Comparison of ENCODE assay signal across 1 cellular context in the genomic region with DNA sequence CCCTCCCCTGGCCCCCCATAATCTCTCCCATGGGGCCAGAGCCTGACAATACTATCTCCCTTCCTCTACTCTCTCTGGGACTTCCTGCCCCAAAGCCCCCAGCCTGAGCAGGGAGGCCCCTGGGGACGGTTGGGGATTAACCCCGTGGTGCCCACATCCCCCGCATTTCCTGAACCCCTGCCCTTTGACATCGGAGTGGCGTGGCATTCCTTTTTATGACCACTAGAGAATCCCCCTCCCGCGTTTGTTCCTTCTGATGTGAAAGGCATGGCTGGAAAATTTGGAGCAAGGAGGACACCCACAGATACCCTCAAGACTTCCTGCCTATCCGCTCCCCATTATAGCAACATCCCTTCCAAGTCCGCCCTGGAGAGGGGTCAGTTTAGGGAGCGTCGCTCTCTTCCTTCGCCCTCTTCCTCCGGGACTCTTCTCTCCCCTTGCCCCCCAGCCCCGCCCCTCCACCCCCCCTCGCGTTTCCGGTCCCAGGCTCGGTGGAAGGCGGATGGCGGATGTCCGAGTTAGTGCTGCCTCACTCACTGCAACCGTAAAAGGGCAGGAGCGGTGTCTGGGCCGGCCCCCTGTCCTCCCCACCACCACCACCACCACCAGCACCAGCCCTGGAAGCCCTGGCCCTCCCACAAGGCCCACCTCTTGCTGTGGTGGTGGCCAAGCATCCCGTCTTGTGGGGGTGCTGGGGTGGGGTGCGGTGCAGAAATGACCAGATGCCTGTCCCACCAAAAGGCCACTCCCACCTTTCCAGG.
TF ChIP-seq lines count a peak whose summit lies in the region.

No MANE protein-coding gene starts in this region.

TF ChIP-seq in K562, 482 proteins besides CTCF, POLR2A, EP300 and RAD21 (continued from another document and continues in another):
- TF ChIP-seq, protein P1, sequence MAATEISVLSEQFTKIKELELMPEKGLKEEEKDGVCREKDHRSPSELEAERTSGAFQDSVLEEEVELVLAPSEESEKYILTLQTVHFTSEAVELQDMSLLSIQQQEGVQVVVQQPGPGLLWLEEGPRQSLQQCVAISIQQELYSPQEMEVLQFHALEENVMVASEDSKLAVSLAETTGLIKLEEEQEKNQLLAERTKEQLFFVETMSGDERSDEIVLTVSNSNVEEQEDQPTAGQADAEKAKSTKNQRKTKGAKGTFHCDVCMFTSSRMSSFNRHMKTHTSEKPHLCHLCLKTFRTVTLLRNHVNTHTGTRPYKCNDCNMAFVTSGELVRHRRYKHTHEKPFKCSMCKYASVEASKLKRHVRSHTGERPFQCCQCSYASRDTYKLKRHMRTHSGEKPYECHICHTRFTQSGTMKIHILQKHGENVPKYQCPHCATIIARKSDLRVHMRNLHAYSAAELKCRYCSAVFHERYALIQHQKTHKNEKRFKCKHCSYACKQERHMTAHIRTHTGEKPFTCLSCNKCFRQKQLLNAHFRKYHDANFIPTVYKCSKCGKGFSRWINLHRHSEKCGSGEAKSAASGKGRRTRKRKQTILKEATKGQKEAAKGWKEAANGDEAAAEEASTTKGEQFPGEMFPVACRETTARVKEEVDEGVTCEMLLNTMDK (IDR thresholded peaks at IDR 0.05; ENCODE audit: borderline replicate concordance, insufficient read depth, low read depth, low read length, poor library complexity, severe bottlenecking): no peak
- TF ChIP-seq ZNF561 (CRISPR knock-in tag; conservative IDR thresholded peaks at IDR 0.05) (no peak), RFX1 (IDR thresholded peaks at IDR 0.05) (no peak), POLR3G (IDR thresholded peaks at IDR 0.05; ENCODE audit: extremely low read depth, insufficient read length, insufficient replicate concordance) (no peak), FOXJ3 (CRISPR knock-in tag; IDR thresholded peaks at IDR 0.05) (no peak), ZNF324 (CRISPR knock-in tag; IDR thresholded peaks at IDR 0.05) (no peak), POLR2B (IDR thresholded peaks at IDR 0.05; ENCODE audit: low read depth, partially characterized antibody) (peak; percentile 36), LCOR (CRISPR knock-in tag; IDR thresholded peaks at IDR 0.05) (peak; percentile 57), BRD4 (IDR thresholded peaks at IDR 0.05) (0 out of 2 replicates have a peak, but pooled peaks have one; percentile 39), SIX5 (IDR thresholded peaks at IDR 0.05; ENCODE audit: borderline replicate concordance in 1 of 2, insufficient read depth in 1 of 2, low read depth in 1 of 2, low read length in 2 of 2) (no peak), GTF2E2 (tag; IDR thresholded peaks at IDR 0.05) (no peak), ZNF384 (IDR thresholded peaks at IDR 0.05; ENCODE audit: low read depth, low read length) (no peak), MIER1 (IDR thresholded peaks at IDR 0.05; ENCODE audit: low read depth) (no peak), SMAD1 (IDR thresholded peaks at IDR 0.05; ENCODE audit: low read depth, low read length, partially characterized antibody) (peak; percentile 31), HDAC8 (tag; IDR thresholded peaks at IDR 0.05) (no peak), XRCC3 (IDR thresholded peaks at IDR 0.05) (no peak), FOXK2 (conservative IDR thresholded peaks at IDR 0.05 in 1 of 2, IDR thresholded peaks at IDR 0.05 in 1 of 2; ENCODE audit: low read depth in 2 of 2) (0 out of 4 replicates have a peak, but pooled peaks of 1 of the 2 experiments have one; percentile 31), MTF1 (CRISPR knock-in tag; IDR thresholded peaks at IDR 0.05; ENCODE audit: borderline replicate concordance) (no peak), CHD1 (IDR thresholded peaks at IDR 0.05; ENCODE audit: low read length) (peak; percentile 81), ZFX (CRISPR knock-in tag; IDR thresholded peaks at IDR 0.05) (no peak), CREBBP (IDR thresholded peaks at IDR 0.05; ENCODE audit: low read depth, low read length) (no peak), ZNF134 (CRISPR knock-in tag; conservative IDR thresholded peaks at IDR 0.05) (no peak)
- TF ChIP-seq, protein P2, sequence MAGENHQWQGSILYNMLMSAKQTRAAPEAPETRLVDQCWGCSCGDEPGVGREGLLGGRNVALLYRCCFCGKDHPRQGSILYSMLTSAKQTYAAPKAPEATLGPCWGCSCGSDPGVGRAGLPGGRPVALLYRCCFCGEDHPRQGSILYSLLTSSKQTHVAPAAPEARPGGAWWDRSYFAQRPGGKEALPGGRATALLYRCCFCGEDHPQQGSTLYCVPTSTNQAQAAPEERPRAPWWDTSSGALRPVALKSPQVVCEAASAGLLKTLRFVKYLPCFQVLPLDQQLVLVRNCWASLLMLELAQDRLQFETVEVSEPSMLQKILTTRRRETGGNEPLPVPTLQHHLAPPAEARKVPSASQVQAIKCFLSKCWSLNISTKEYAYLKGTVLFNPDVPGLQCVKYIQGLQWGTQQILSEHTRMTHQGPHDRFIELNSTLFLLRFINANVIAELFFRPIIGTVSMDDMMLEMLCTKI (IDR thresholded peaks at IDR 0.05; ENCODE audit: partially characterized antibody): no peak
- TF ChIP-seq, protein P3, sequence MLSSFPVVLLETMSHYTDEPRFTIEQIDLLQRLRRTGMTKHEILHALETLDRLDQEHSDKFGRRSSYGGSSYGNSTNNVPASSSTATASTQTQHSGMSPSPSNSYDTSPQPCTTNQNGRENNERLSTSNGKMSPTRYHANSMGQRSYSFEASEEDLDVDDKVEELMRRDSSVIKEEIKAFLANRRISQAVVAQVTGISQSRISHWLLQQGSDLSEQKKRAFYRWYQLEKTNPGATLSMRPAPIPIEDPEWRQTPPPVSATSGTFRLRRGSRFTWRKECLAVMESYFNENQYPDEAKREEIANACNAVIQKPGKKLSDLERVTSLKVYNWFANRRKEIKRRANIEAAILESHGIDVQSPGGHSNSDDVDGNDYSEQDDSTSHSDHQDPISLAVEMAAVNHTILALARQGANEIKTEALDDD (IDR thresholded peaks at IDR 0.05): no peak
- TF ChIP-seq, protein P4, sequence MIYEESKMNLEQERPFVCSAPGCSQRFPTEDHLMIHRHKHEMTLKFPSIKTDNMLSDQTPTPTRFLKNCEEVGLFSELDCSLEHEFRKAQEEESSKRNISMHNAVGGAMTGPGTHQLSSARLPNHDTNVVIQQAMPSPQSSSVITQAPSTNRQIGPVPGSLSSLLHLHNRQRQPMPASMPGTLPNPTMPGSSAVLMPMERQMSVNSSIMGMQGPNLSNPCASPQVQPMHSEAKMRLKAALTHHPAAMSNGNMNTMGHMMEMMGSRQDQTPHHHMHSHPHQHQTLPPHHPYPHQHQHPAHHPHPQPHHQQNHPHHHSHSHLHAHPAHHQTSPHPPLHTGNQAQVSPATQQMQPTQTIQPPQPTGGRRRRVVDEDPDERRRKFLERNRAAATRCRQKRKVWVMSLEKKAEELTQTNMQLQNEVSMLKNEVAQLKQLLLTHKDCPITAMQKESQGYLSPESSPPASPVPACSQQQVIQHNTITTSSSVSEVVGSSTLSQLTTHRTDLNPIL (CRISPR knock-in tag; IDR thresholded peaks at IDR 0.05): no peak
- TF ChIP-seq, protein P5, sequence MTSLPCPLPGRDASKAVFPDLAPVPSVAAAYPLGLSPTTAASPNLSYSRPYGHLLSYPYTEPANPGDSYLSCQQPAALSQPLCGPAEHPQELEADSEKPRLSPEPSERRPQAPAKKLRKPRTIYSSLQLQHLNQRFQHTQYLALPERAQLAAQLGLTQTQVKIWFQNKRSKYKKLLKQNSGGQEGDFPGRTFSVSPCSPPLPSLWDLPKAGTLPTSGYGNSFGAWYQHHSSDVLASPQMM (CRISPR knock-in tag; IDR thresholded peaks at IDR 0.05): no peak
- TF ChIP-seq, protein P6, sequence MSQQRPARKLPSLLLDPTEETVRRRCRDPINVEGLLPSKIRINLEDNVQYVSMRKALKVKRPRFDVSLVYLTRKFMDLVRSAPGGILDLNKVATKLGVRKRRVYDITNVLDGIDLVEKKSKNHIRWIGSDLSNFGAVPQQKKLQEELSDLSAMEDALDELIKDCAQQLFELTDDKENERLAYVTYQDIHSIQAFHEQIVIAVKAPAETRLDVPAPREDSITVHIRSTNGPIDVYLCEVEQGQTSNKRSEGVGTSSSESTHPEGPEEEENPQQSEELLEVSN (IDR thresholded peaks at IDR 0.05; ENCODE audit: borderline replicate concordance in 1 of 2, extremely low read depth in 1 of 2, insufficient read depth in 1 of 2, insufficient read length in 1 of 2, low read depth in 1 of 2, low read length in 1 of 2, poor library complexity in 1 of 2, severe bottlenecking in 1 of 2): no peak
- TF ChIP-seq, protein P7, sequence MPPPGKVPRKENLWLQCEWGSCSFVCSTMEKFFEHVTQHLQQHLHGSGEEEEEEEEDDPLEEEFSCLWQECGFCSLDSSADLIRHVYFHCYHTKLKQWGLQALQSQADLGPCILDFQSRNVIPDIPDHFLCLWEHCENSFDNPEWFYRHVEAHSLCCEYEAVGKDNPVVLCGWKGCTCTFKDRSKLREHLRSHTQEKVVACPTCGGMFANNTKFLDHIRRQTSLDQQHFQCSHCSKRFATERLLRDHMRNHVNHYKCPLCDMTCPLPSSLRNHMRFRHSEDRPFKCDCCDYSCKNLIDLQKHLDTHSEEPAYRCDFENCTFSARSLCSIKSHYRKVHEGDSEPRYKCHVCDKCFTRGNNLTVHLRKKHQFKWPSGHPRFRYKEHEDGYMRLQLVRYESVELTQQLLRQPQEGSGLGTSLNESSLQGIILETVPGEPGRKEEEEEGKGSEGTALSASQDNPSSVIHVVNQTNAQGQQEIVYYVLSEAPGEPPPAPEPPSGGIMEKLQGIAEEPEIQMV (tag; conservative IDR thresholded peaks at IDR 0.05; ENCODE audit: low read depth): no peak
- TF ChIP-seq, protein P8, sequence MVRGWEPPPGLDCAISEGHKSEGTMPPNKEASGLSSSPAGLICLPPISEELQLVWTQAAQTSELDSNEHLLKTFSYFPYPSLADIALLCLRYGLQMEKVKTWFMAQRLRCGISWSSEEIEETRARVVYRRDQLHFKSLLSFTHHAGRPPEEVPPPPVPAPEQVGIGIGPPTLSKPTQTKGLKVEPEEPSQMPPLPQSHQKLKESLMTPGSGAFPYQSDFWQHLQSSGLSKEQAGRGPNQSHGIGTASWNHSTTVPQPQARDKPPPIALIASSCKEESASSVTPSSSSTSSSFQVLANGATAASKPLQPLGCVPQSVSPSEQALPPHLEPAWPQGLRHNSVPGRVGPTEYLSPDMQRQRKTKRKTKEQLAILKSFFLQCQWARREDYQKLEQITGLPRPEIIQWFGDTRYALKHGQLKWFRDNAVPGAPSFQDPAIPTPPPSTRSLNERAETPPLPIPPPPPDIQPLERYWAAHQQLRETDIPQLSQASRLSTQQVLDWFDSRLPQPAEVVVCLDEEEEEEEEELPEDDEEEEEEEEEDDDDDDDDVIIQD (CRISPR knock-in tag; IDR thresholded peaks at IDR 0.05): no peak
- TF ChIP-seq, protein P9, sequence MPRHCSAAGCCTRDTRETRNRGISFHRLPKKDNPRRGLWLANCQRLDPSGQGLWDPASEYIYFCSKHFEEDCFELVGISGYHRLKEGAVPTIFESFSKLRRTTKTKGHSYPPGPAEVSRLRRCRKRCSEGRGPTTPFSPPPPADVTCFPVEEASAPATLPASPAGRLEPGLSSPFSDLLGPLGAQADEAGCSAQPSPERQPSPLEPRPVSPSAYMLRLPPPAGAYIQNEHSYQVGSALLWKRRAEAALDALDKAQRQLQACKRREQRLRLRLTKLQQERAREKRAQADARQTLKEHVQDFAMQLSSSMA (CRISPR knock-in tag; IDR thresholded peaks at IDR 0.05): no peak
- TF ChIP-seq, protein P10, sequence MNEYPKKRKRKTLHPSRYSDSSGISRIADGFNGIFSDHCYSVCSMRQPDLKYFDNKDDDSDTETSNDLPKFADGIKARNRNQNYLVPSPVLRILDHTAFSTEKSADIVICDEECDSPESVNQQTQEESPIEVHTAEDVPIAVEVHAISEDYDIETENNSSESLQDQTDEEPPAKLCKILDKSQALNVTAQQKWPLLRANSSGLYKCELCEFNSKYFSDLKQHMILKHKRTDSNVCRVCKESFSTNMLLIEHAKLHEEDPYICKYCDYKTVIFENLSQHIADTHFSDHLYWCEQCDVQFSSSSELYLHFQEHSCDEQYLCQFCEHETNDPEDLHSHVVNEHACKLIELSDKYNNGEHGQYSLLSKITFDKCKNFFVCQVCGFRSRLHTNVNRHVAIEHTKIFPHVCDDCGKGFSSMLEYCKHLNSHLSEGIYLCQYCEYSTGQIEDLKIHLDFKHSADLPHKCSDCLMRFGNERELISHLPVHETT (CRISPR knock-in tag; conservative IDR thresholded peaks at IDR 0.05 in 1 of 2, IDR thresholded peaks at IDR 0.05 in 1 of 2): peak in 1 of 2 experiments; percentile 64; a peak in 1 of 4 replicates
- TF ChIP-seq, protein P11, sequence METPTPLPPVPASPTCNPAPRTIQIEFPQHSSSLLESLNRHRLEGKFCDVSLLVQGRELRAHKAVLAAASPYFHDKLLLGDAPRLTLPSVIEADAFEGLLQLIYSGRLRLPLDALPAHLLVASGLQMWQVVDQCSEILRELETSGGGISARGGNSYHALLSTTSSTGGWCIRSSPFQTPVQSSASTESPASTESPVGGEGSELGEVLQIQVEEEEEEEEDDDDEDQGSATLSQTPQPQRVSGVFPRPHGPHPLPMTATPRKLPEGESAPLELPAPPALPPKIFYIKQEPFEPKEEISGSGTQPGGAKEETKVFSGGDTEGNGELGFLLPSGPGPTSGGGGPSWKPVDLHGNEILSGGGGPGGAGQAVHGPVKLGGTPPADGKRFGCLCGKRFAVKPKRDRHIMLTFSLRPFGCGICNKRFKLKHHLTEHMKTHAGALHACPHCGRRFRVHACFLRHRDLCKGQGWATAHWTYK (CRISPR knock-in tag; IDR thresholded peaks at IDR 0.05): 0 out of 2 replicates have a peak, but pooled peaks have one; percentile 34
- TF ChIP-seq, protein P12, sequence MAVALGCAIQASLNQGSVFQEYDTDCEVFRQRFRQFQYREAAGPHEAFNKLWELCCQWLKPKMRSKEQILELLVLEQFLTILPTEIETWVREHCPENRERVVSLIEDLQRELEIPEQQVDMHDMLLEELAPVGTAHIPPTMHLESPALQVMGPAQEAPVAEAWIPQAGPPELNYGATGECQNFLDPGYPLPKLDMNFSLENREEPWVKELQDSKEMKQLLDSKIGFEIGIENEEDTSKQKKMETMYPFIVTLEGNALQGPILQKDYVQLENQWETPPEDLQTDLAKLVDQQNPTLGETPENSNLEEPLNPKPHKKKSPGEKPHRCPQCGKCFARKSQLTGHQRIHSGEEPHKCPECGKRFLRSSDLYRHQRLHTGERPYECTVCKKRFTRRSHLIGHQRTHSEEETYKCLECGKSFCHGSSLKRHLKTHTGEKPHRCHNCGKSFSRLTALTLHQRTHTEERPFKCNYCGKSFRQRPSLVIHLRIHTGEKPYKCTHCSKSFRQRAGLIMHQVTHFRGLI (CRISPR knock-in tag; IDR thresholded peaks at IDR 0.05): no peak
- TF ChIP-seq, protein P13, sequence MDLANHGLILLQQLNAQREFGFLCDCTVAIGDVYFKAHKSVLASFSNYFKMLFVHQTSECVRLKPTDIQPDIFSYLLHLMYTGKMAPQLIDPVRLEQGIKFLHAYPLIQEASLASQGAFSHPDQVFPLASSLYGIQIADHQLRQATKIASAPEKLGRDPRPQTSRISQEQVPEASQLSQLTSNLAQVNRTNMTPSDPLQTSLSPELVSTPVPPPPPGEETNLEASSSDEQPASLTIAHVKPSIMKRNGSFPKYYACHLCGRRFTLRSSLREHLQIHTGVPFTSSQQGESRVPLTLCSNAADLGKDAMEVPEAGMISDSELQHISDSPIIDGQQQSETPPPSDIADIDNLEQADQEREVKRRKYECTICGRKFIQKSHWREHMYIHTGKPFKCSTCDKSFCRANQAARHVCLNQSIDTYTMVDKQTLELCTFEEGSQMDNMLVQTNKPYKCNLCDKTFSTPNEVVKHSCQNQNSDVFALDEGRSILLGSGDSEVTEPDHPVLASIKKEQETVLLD (IDR thresholded peaks at IDR 0.05): peak; percentile 68; the same call in 1 of the 2 replicates
